2 cellular contexts compared by ENCODE assay signal in genomic region chr11:66332371-66333219, GRCh38.
TF ChIP-seq lines count a peak whose summit lies in the region.

No MANE protein-coding gene starts in this region.

TF ChIP-seq in SK-N-SH, 30 proteins besides CTCF, POLR2A, EP300 and RAD21:
- TF ChIP-seq SIN3A (IDR thresholded peaks at IDR 0.05; ENCODE audit: borderline replicate concordance, low read depth, low read length), result no peak
- no peak for TF ChIP-seq RXRA (IDR thresholded peaks at IDR 0.05; ENCODE audit: borderline replicate concordance, low read depth)
- no peak for TF ChIP-seq CHD2 (IDR thresholded peaks at IDR 0.05; ENCODE audit: low read length, partially characterized antibody)
- no peak for TF ChIP-seq MEF2A (IDR thresholded peaks at IDR 0.05; ENCODE audit: borderline replicate concordance, low read depth)
- TF ChIP-seq FOXM1 (IDR thresholded peaks at IDR 0.05; ENCODE audit: low read depth), result no peak
- TF ChIP-seq IRF3 (IDR thresholded peaks at IDR 0.05; ENCODE audit: low read depth, low read length), result no peak
- no peak for TF ChIP-seq TEAD4 (IDR thresholded peaks at IDR 0.05; ENCODE audit: borderline replicate concordance, insufficient read depth)
- TF ChIP-seq FOXJ3 (CRISPR knock-in tag; IDR thresholded peaks at IDR 0.05), result no peak
- no peak for TF ChIP-seq USF1 (IDR thresholded peaks at IDR 0.05; ENCODE audit: borderline replicate concordance, low read depth)
- no peak for TF ChIP-seq FOSL2 (IDR thresholded peaks at IDR 0.05; ENCODE audit: borderline replicate concordance, low read depth)
- no peak for TF ChIP-seq YY1 (IDR thresholded peaks at IDR 0.05; ENCODE audit: low read depth)
- no peak for TF ChIP-seq USF2 (IDR thresholded peaks at IDR 0.05; ENCODE audit: borderline replicate concordance, low read depth, low read length)
- no peak for TF ChIP-seq EZH2phosphoT487 (IDR thresholded peaks at IDR 0.05; ENCODE audit: borderline replicate concordance, low read depth)

TF ChIP-seq in SK-N-SH treated with all-trans-retinoic acid at 6 μM for 48 hours, 23 proteins besides CTCF, POLR2A, EP300 and RAD21:
- TF ChIP-seq OSR1 (CRISPR knock-in tag; IDR thresholded peaks at IDR 0.05), result no peak
- no peak for TF ChIP-seq TOX (CRISPR knock-in tag; IDR thresholded peaks at IDR 0.05; ENCODE audit: borderline replicate concordance)
- TF ChIP-seq ESRRG (CRISPR knock-in tag; IDR thresholded peaks at IDR 0.05), result no peak
- TF ChIP-seq TCF4 (CRISPR knock-in tag; IDR thresholded peaks at IDR 0.05; ENCODE audit: borderline replicate concordance), result no peak
- no peak for TF ChIP-seq SNAI2 (CRISPR knock-in tag; IDR thresholded peaks at IDR 0.05)
- no peak for TF ChIP-seq POU6F1 (CRISPR knock-in tag; IDR thresholded peaks at IDR 0.05; ENCODE audit: borderline replicate concordance, low read depth)
- no peak for TF ChIP-seq ZFP3 (CRISPR knock-in tag; IDR thresholded peaks at IDR 0.05)
- TF ChIP-seq CSDC2 (CRISPR knock-in tag; IDR thresholded peaks at IDR 0.05), result no peak
- no peak for TF ChIP-seq PPARA (CRISPR knock-in tag; IDR thresholded peaks at IDR 0.05; ENCODE audit: borderline replicate concordance)
- no peak for TF ChIP-seq ZC3H10 (CRISPR knock-in tag; IDR thresholded peaks at IDR 0.05)
- no peak for TF ChIP-seq ISL1 (CRISPR knock-in tag; IDR thresholded peaks at IDR 0.05)
- TF ChIP-seq ZNF70 (CRISPR knock-in tag; IDR thresholded peaks at IDR 0.05), result no peak
- no peak for TF ChIP-seq ZNF565 (CRISPR knock-in tag; conservative IDR thresholded peaks at IDR 0.05; ENCODE audit: low read depth)
- no peak for TF ChIP-seq TSHZ2 (CRISPR knock-in tag; IDR thresholded peaks at IDR 0.05)
- no peak for TF ChIP-seq ZNF8 (CRISPR knock-in tag; IDR thresholded peaks at IDR 0.05)
- no peak for TF ChIP-seq CSRNP3 (CRISPR knock-in tag; IDR thresholded peaks at IDR 0.05)
- no peak for TF ChIP-seq BACH2 (CRISPR knock-in tag; IDR thresholded peaks at IDR 0.05; ENCODE audit: borderline replicate concordance)
- TF ChIP-seq ARNTL (CRISPR knock-in tag; IDR thresholded peaks at IDR 0.05; ENCODE audit: borderline replicate concordance, low read depth), result no peak
TF ChIP-seq in SK-N-SH treated with all-trans-retinoic acid at 6 μM for 48 hours: peak in this region for 0.
